In genomic region chr12:92064420-92064819, GRCh38 we compare ENCODE assay signal across 12 cellular contexts.
DNase-seq lines count a peak whose midpoint lies in the region; ATAC-seq lines count a peak whose summit lies in the region.
"Had no signal": no experiment of that assay in that cellular context is flagged by ENCODE, and none has a peak within 500 bp of the region (broad histone marks: within the 10 kb centered on the region; RNA-seq: fewer than 3 reads in every experiment).

No MANE protein-coding gene starts in this region.

- no peaks in the 10 kb centered on the region for H3K27me3 ChIP-seq in effector memory CD4-positive, alpha-beta T cell (replicated peaks; ENCODE audit: control insufficient read depth, insufficient read depth, low read length, poor library complexity, severe bottlenecking)
- H3K27me3 ChIP-seq in rectal smooth muscle tissue (ENCODE audit: control insufficient read depth, insufficient read depth, low read length), result no peaks in the 10 kb centered on the region
- H3K27me3 ChIP-seq: neutrophil had no signal

- H3K9me3 ChIP-seq in effector memory CD4-positive, alpha-beta T cell (ENCODE audit: control insufficient read depth, low read length), result no peaks in the 10 kb centered on the region
- H3K9me3 ChIP-seq: neutrophil had no signal

- H3K36me3 ChIP-seq in effector memory CD4-positive, alpha-beta T cell (ENCODE audit: control insufficient read depth, insufficient read depth, low read length), result no peaks in the 10 kb centered on the region
- H3K36me3 ChIP-seq in rectal smooth muscle tissue (ENCODE audit: control insufficient read depth, insufficient read depth, low read length), result no peaks in the 10 kb centered on the region
- H3K36me3 ChIP-seq: neutrophil had no signal

- no peaks in the 10 kb centered on the region for H3K4me1 ChIP-seq in effector memory CD4-positive, alpha-beta T cell (ENCODE audit: control insufficient read depth, insufficient read depth, low read length, poor library complexity, severe bottlenecking)
- peaks cover 15% of the 10 kb centered on the region for H3K4me1 ChIP-seq in rectal smooth muscle tissue (ENCODE audit: control insufficient read depth, insufficient read depth, low read length)

- H3K4me3 ChIP-seq in effector memory CD4-positive, alpha-beta T cell (ENCODE audit: insufficient read depth, low read depth, low read length, poor library complexity, severe bottlenecking), result no peak overlapping the region
- H3K4me3 ChIP-seq in rectal smooth muscle tissue (ENCODE audit: low read length), result no peak overlapping the region

- DNase-seq in NCI-H2196 (lab: John Stamatoyannopoulos, UW; ENCODE audit: unreplicated experiment), result peak; percentile 23
- DNase-seq in NCI-H2196 treated with DMSO at 0.1 percent for 48 hours (lab: John Stamatoyannopoulos, UW; ENCODE audit: unreplicated experiment), result no peak
- peak; percentile 58 for DNase-seq in NCI-H2227 (lab: John Stamatoyannopoulos, UW; ENCODE audit: unreplicated experiment)
- no peak for DNase-seq in effector memory CD4-positive, alpha-beta T cell
- no peak for DNase-seq in SW 1271 (lab: John Stamatoyannopoulos, UW)
- DNase-seq: activated effector memory CD4-positive, alpha-beta T cell treated with Interleukin-2 at 50 U/mL for 16 hours; GDM1; NCI-H187 treated with DMSO at 0.1 percent for 48 hours had no signal

- no peak for ATAC-seq in GM19455 (IDR thresholded peaks at IDR 0.05; ENCODE audit: unreplicated experiment)
- ATAC-seq in GM18870 (IDR thresholded peaks at IDR 0.05; ENCODE audit: unreplicated experiment), result no peak

- H3K27ac ChIP-seq in effector memory CD4-positive, alpha-beta T cell (ENCODE audit: insufficient read depth, low read length, poor library complexity, severe bottlenecking), result peak overlapping the region; percentile 38
- peak overlapping the region; percentile 67 for H3K27ac ChIP-seq in rectal smooth muscle tissue (ENCODE audit: low read depth, low read length)
- H3K27ac ChIP-seq: neutrophil had no signal

- H3K9ac ChIP-seq in rectal smooth muscle tissue (ENCODE audit: low read length), result no peak overlapping the region

Comparison
In these comparisons a context has a peak if more than half of its experiments do, and no peak if none do; other contexts are left out.
1. DNase-seq: peak in NCI-H2196 (single experiment) and NCI-H2227 (single experiment); none in NCI-H2196 treated with DMSO at 0.1 percent for 48 hours (single experiment), effector memory CD4-positive, alpha-beta T cell (0 of 3) and SW 1271 (0 of 2).